14 cellular contexts compared by ENCODE assay signal in genomic region chr12:115572440-115572839, GRCh38.
DNase-seq lines count a peak whose midpoint lies in the region; ATAC-seq, FAIRE-seq and TF ChIP-seq lines count a peak whose summit lies in the region.
"Had no signal": no experiment of that assay in that cellular context is flagged by ENCODE, and none has a peak within 500 bp of the region (broad histone marks: within the 10 kb centered on the region; RNA-seq: fewer than 3 reads in every experiment).

No MANE protein-coding gene starts in this region.

- H3K27me3 Mint-ChIP-seq in T-cell = peaks cover 0 to 3% of the 10 kb centered on the region in 2 donors
- no peaks in the 10 kb centered on the region for H3K27me3 Mint-ChIP-seq in WTC11 (ENCODE audit: low read depth)
- H3K27me3 Mint-ChIP-seq: activated CD4-positive, alpha-beta T cell treated with anti-CD3 and anti-CD28 coated beads for 36 hours; activated naive CD4-positive, alpha-beta T cell treated with anti-CD3 and anti-CD28 coated beads, Interleukin-2, amount 50 U/mL, for 24 hours had no signal

- no peaks in the 10 kb centered on the region for H3K4me1 ChIP-seq in kidney (ENCODE audit: control insufficient read depth in 1 of 2, insufficient read depth in 1 of 2, low read depth in 1 of 2, low read length in 2 of 2)

- TF ChIP-seq CTCF in WTC11 (IDR thresholded peaks at IDR 0.05) = no peak
- TF ChIP-seq CTCF in kidney (IDR thresholded peaks at IDR 0.05; ENCODE audit: borderline replicate concordance, extremely low read depth, insufficient read depth) = no peak

- no peak overlapping the region for H3K4me3 Mint-ChIP-seq in stimulated activated effector memory CD8-positive, alpha-beta T cell treated with anti-CD3 and anti-CD28 coated beads, Interleukin-12 subunit alpha, Interleukin-12 subunit beta, amount 100 ng/mL, for 72 hours
- no peak overlapping the region for H3K4me3 Mint-ChIP-seq in T-cell
- no peak overlapping the region for H3K4me3 Mint-ChIP-seq in WTC11
- H3K4me3 Mint-ChIP-seq: activated CD4-positive, alpha-beta T cell treated with anti-CD3 and anti-CD28 coated beads for 36 hours; activated naive CD4-positive, alpha-beta T cell treated with anti-CD3 and anti-CD28 coated beads, Interleukin-2, amount 50 U/mL, for 24 hours; nephron had no signal

- no peak overlapping the region for H3K4me3 ChIP-seq in kidney (ENCODE audit: low read length in 2 of 2)

- intact Hi-C loops in kidney (cut with DNase I) = no loop called here

- CTCF ChIA-PET in T-cell (lab: Charles Lee) = no interaction called here
- CTCF ChIA-PET in WTC11 (lab: Charles Lee) = no interaction called here

- H3K36me3 ChIP-seq in kidney (ENCODE audit: control insufficient read depth in 1 of 2, insufficient read depth in 2 of 2, low read length in 2 of 2) = no peaks in the 10 kb centered on the region

- peaks cover 5% of the 10 kb centered on the region for H3K9me3 Mint-ChIP-seq in stimulated activated effector memory CD8-positive, alpha-beta T cell treated with anti-CD3 and anti-CD28 coated beads, Interleukin-12 subunit alpha, Interleukin-12 subunit beta, amount 100 ng/mL, for 72 hours
- peaks cover 3 to 14% (median 5%) of the 10 kb centered on the region in 3 donors for H3K9me3 Mint-ChIP-seq in T-cell
- peaks cover 5% of the 10 kb centered on the region; the same call in 1 of the 2 replicates for H3K9me3 Mint-ChIP-seq in WTC11
- H3K9me3 Mint-ChIP-seq: nephron had no signal

- peaks cover 4% of the 10 kb centered on the region for H3K36me3 Mint-ChIP-seq in stimulated activated effector memory CD8-positive, alpha-beta T cell treated with anti-CD3 and anti-CD28 coated beads, Interleukin-12 subunit alpha, Interleukin-12 subunit beta, amount 100 ng/mL, for 72 hours
- H3K36me3 Mint-ChIP-seq in T-cell = no peaks in the 10 kb centered on the region
- H3K36me3 Mint-ChIP-seq in WTC11 = no peaks in the 10 kb centered on the region
- H3K36me3 Mint-ChIP-seq: activated naive CD4-positive, alpha-beta T cell treated with anti-CD3 and anti-CD28 coated beads, Interleukin-2, amount 50 U/mL, for 24 hours had no signal

- no peak overlapping the region for H3K27ac ChIP-seq in kidney (ENCODE audit: low read depth in 2 of 2, low read length in 2 of 2)

- no peak overlapping the region for H3K9ac ChIP-seq in kidney (ENCODE audit: low read length in 2 of 2)

- H3K9me3 ChIP-seq in kidney (ENCODE audit: control insufficient read depth in 1 of 2, low read length in 2 of 2) = no peaks in the 10 kb centered on the region

- ATAC-seq in GM18520 (IDR thresholded peaks at IDR 0.05; ENCODE audit: unreplicated experiment) = peak; percentile 93
- peak; percentile 95 for ATAC-seq in GM21619 (IDR thresholded peaks at IDR 0.05; ENCODE audit: unreplicated experiment)
- ATAC-seq in HG03432 (IDR thresholded peaks at IDR 0.05; ENCODE audit: unreplicated experiment) = peak; percentile 92
- ATAC-seq in stimulated activated effector memory CD8-positive, alpha-beta T cell treated with anti-CD3 and anti-CD28 coated beads, Interleukin-12 subunit alpha, Interleukin-12 subunit beta, amount 100 ng/mL, for 72 hours = no peak
- ATAC-seq in T-cell (replicated peaks in 1 of 4) = no peak
- no peak for ATAC-seq in WTC11
- ATAC-seq: activated CD4-positive, alpha-beta T cell treated with anti-CD3 and anti-CD28 coated beads for 36 hours; stimulated activated naive CD8-positive, alpha-beta T cell treated with anti-CD3 and anti-CD28 coated beads, Interleukin-15, Interleukin-2, amounts not matched to agents 100 U/mL and 50 U/mL, for 24 hours had no signal

- POLR2A ChIA-PET in T-cell (lab: Charles Lee) = no interaction called here
- POLR2A ChIA-PET in WTC11 (lab: Charles Lee) = interaction anchor here (0.5 kb wide), 1 partner anchor 10 kb away, joined by 3 read pairs; no protein-coding TSS in a partner anchor

- DNase-seq in fibroblast of gingiva (ENCODE audit: low read depth) (peak; percentile 27), T-cell (no peak), WTC11 (ENCODE audit: low spot score) (no peak), kidney (no peak)
- no peak for DNase-seq in stimulated activated effector memory CD8-positive, alpha-beta T cell treated with anti-CD3 and anti-CD28 coated beads, Interleukin-12 subunit alpha, Interleukin-12 subunit beta, amount 100 ng/mL, for 72 hours (ENCODE audit: low spot score in 2 of 2)
- DNase-seq: activated CD4-positive, alpha-beta T cell treated with anti-CD3 and anti-CD28 coated beads for 36 hours; Calu3; stimulated activated CD4-positive, alpha-beta T cell treated with anti-CD3 and anti-CD28 coated beads, Interleukin-15, amount 100 ng/mL, for 24 hours; stimulated activated naive CD8-positive, alpha-beta T cell treated with anti-CD3 and anti-CD28 coated beads, Interleukin-15, Interleukin-2, amounts not matched to agents 100 U/mL and 50 U/mL, for 24 hours had no signal

- FAIRE-seq in kidney (lab: Jason Lieb, UNC) = no peak

- no peak overlapping the region for H3K27ac Mint-ChIP-seq in stimulated activated effector memory CD8-positive, alpha-beta T cell treated with anti-CD3 and anti-CD28 coated beads, Interleukin-12 subunit alpha, Interleukin-12 subunit beta, amount 100 ng/mL, for 72 hours
- H3K27ac Mint-ChIP-seq in T-cell = no peak overlapping the region
- no peak overlapping the region for H3K27ac Mint-ChIP-seq in WTC11
- H3K27ac Mint-ChIP-seq: activated CD4-positive, alpha-beta T cell treated with anti-CD3 and anti-CD28 coated beads for 36 hours; activated naive CD4-positive, alpha-beta T cell treated with anti-CD3 and anti-CD28 coated beads, Interleukin-2, amount 50 U/mL, for 24 hours had no signal

- no peaks in the 10 kb centered on the region for H3K4me1 Mint-ChIP-seq in stimulated activated effector memory CD8-positive, alpha-beta T cell treated with anti-CD3 and anti-CD28 coated beads, Interleukin-12 subunit alpha, Interleukin-12 subunit beta, amount 100 ng/mL, for 72 hours
- H3K4me1 Mint-ChIP-seq in T-cell (no peaks in the 10 kb centered on the region), WTC11 (peaks cover 13% of the 10 kb centered on the region)
- H3K4me1 Mint-ChIP-seq: activated CD4-positive, alpha-beta T cell treated with anti-CD3 and anti-CD28 coated beads for 36 hours; activated naive CD4-positive, alpha-beta T cell treated with anti-CD3 and anti-CD28 coated beads, Interleukin-2, amount 50 U/mL, for 24 hours had no signal

TF ChIP-seq in WTC11, 78 proteins besides CTCF, POLR2A, EP300 and RAD21:
- TF ChIP-seq PRRX2 (CRISPR knock-in tag; IDR thresholded peaks at IDR 0.05) (no peak), MLX (CRISPR knock-in tag; IDR thresholded peaks at IDR 0.05) (no peak), KAT7 (CRISPR knock-in tag; IDR thresholded peaks at IDR 0.05; ENCODE audit: borderline replicate concordance) (no peak), IRF2 (CRISPR knock-in tag; IDR thresholded peaks at IDR 0.05; ENCODE audit: borderline replicate concordance, low read depth) (no peak), CREB1 (CRISPR knock-in tag; IDR thresholded peaks at IDR 0.05) (no peak), RELA (CRISPR knock-in tag; IDR thresholded peaks at IDR 0.05; ENCODE audit: borderline replicate concordance) (no peak), CDX4 (CRISPR knock-in tag; IDR thresholded peaks at IDR 0.05; ENCODE audit: borderline replicate concordance) (no peak), FOXK1 (CRISPR knock-in tag; IDR thresholded peaks at IDR 0.05) (no peak), NR1H2 (CRISPR knock-in tag; IDR thresholded peaks at IDR 0.05) (no peak), JAZF1 (CRISPR knock-in tag; IDR thresholded peaks at IDR 0.05) (no peak), ZBTB21 (CRISPR knock-in tag; IDR thresholded peaks at IDR 0.05; ENCODE audit: borderline replicate concordance) (no peak)

Comparison
In these comparisons a context has a peak if more than half of its experiments do, and no peak if none do; other contexts are left out.
1. ATAC-seq: peak in GM18520 (single experiment), GM21619 (single experiment) and HG03432 (single experiment); none in stimulated activated effector memory CD8-positive, alpha-beta T cell treated with anti-CD3 and anti-CD28 coated beads, Interleukin-12 subunit alpha, Interleukin-12 subunit beta, amount 100 ng/mL, for 72 hours (single experiment), T-cell (0 of 4) and WTC11 (single experiment).